Comparison of ENCODE assay signal across 17 cellular contexts in genomic region chr1:20348326-20348910, GRCh38. TPM values are rescaled to one million over a fixed set of nuclear protein-coding genes. Genes with fewer than 3 reads are reported as not detected.
"Had no signal": no experiment of that assay in that cellular context is flagged by ENCODE, and none has a peak within 500 bp of the region (broad histone marks: within the 10 kb centered on the region; RNA-seq: fewer than 3 reads in every experiment).

No MANE protein-coding gene starts in this region.

- H3K27me3 ChIP-seq: body of pancreas, colonic mucosa, testis had no signal

- H3K27ac ChIP-seq: body of pancreas, colonic mucosa, foreskin keratinocyte, stomach, testis had no signal

- H3K36me3 ChIP-seq: colonic mucosa, stomach had no signal

- H3K4me3 ChIP-seq: body of pancreas, colonic mucosa, lung, stomach, testis had no signal

- H3K9me3 ChIP-seq: colonic mucosa, testis had no signal

- DNase-seq: activated CD4-positive, alpha-beta T cell treated with anti-CD3 and anti-CD28 coated beads, Interleukin-2, amount 10 ng/mL, durations not matched to agents 24 days and 14 days; activated CD8-positive, alpha-beta T cell treated with anti-CD3 and anti-CD28 coated beads for 36 hours; activated naive CD4-positive, alpha-beta T cell treated with anti-CD3 and anti-CD28 coated beads for 36 hours; activated T-cell treated with anti-CD3 and anti-CD28 coated beads, Interleukin-2, amount 50 U/mL, for 1 hour; body of pancreas; colonic mucosa; foreskin keratinocyte; natural killer cell; nucleus accumbens; stomach; T-helper 1 cell; T-helper 9 cell; testis had no signal

- ATAC-seq: activated CD8-positive, alpha-beta T cell treated with anti-CD3 and anti-CD28 coated beads for 36 hours; activated T-helper 17 cell treated with anti-CD3 and anti-CD28 coated beads, Interleukin-2, amount 50 U/mL, for 72 hours; body of pancreas; foreskin keratinocyte; natural killer cell had no signal

- H3K4me1 ChIP-seq: body of pancreas, colonic mucosa, foreskin keratinocyte, testis had no signal

RNA-seq across cellular contexts. Expression of gene VWA5B1, which starts 57.7 kb away (rescaled TPM):
- polyA plus RNA-seq: fibroblast of lung, foreskin keratinocyte, keratinocyte, stomach had no signal
